9 cellular contexts compared by ENCODE assay signal in genomic region chr2:196914867-196915465, GRCh38. TPM values are rescaled to one million over a fixed set of nuclear protein-coding genes. Genes with fewer than 3 reads are reported as not detected.
DNase-seq lines count a peak whose midpoint lies in the region; ATAC-seq lines count a peak whose summit lies in the region.
"Had no signal": no experiment of that assay in that cellular context is flagged by ENCODE, and none has a peak within 500 bp of the region (broad histone marks: within the 10 kb centered on the region; RNA-seq: fewer than 3 reads in every experiment).

No MANE protein-coding gene starts in this region.

- H3K4me3 Mint-ChIP-seq in memory B cell: peak overlapping the region; percentile 1

- DNase-seq in M059J (ENCODE audit: low read depth) (peak; percentile 4), memory B cell (ENCODE audit: low spot score in 2 of 2) (no peak), NCI-H1048 (lab: John Stamatoyannopoulos, UW) (no peak), NCI-H2107 (lab: John Stamatoyannopoulos, UW) (no peak), NCI-H446 treated with DMSO at 0.1 percent for 48 hours (lab: John Stamatoyannopoulos, UW) (no peak)
- DNase-seq: NCI-H1436, thyroid gland had no signal

- ATAC-seq in GM19035 (IDR thresholded peaks at IDR 0.05; ENCODE audit: unreplicated experiment) (peak; percentile 91), HG02610 (IDR thresholded peaks at IDR 0.05; ENCODE audit: unreplicated experiment) (peak; percentile 97), memory B cell (ENCODE audit: low read depth) (peak; percentile 74)

- peaks cover 1% of the 10 kb centered on the region for H3K9me3 Mint-ChIP-seq in memory B cell

- peaks cover 4% of the 10 kb centered on the region for H3K36me3 Mint-ChIP-seq in memory B cell

- H3K27me3 Mint-ChIP-seq in memory B cell: no peaks in the 10 kb centered on the region

- H3K27ac Mint-ChIP-seq in memory B cell: peak overlapping the region; percentile 1

- H3K4me1 Mint-ChIP-seq in memory B cell: peaks cover 12% of the 10 kb centered on the region

RNA-seq across cellular contexts. Expression of gene PGAP1, which starts 11.5 kb away (rescaled TPM):
- 2.2 and 3.1 TPM in 2 replicates for total RNA-seq in M059J (2014; rRNA removed; shearing (Covaris generic))
